Comparison of ENCODE assay signal across 1 cellular context in the genomic region with DNA sequence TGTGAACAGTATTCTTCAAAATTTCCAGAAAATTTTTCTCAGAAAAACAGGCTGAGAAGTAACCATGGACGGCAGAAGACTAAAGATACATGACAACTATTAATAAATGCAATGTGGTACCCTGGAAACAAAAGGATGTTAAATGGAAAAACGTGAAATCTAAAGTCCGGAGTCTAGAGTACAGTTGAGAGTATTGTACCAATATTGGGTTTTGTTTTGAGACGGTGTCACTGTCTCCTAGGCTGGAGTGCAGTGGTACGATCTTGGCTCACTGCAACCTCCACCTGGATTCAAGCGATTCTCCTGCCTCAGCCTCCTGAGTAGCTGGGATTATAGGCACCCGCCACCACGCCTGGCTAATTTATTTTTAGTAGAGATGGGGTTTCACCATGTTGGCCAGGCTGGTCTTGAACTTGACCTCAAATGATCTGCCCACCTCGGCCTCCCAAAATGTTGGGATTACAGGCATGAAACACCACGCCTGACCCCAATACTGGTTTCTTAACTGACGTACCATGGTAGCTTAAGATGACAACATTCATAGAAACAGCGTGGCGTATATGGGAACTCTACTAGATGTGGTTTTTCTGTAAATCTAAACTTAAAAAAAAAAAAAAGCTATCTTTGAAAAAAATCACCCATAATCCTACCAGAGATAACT.
A peak's percentile ranks its signal among the peaks of the same experiment; 100 is the strongest.
TF ChIP-seq lines count a peak whose summit lies in the region.

No MANE protein-coding gene starts in this region.

TF ChIP-seq in K562, 482 proteins besides CTCF, POLR2A, EP300 and RAD21 (continued from another document):
- TF ChIP-seq, protein P1, sequence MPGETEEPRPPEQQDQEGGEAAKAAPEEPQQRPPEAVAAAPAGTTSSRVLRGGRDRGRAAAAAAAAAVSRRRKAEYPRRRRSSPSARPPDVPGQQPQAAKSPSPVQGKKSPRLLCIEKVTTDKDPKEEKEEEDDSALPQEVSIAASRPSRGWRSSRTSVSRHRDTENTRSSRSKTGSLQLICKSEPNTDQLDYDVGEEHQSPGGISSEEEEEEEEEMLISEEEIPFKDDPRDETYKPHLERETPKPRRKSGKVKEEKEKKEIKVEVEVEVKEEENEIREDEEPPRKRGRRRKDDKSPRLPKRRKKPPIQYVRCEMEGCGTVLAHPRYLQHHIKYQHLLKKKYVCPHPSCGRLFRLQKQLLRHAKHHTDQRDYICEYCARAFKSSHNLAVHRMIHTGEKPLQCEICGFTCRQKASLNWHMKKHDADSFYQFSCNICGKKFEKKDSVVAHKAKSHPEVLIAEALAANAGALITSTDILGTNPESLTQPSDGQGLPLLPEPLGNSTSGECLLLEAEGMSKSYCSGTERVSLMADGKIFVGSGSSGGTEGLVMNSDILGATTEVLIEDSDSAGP (CRISPR knock-in tag; IDR thresholded peaks at IDR 0.05) = no peak
- TF ChIP-seq MCM5 (IDR thresholded peaks at IDR 0.05; ENCODE audit: low read depth) = no peak
- TF ChIP-seq PML (IDR thresholded peaks at IDR 0.05; ENCODE audit: low read length) = peak; percentile 47; the same call in 1 of the 2 replicates
